14 cellular contexts compared by ENCODE assay signal in genomic region chr7:34747842-34748241, GRCh38.
DNase-seq lines count a peak whose midpoint lies in the region; ATAC-seq, FAIRE-seq and TF ChIP-seq lines count a peak whose summit lies in the region.
"Had no signal": no experiment of that assay in that cellular context is flagged by ENCODE, and none has a peak within 500 bp of the region (broad histone marks: within the 10 kb centered on the region; RNA-seq: fewer than 3 reads in every experiment).

No MANE protein-coding gene starts in this region.

- H3K27ac ChIP-seq in skeletal muscle tissue (ENCODE audit: low read depth, low read length): peak overlapping the region; percentile 40

- H3K27me3 ChIP-seq in skeletal muscle tissue (ENCODE audit: control insufficient read depth in 3 of 3, insufficient read depth in 3 of 3, low read length in 3 of 3): no peaks in the 10 kb centered on the region

- H3K4me1 ChIP-seq in skeletal muscle tissue (ENCODE audit: control insufficient read depth in 3 of 3, insufficient read depth in 3 of 3, low read length in 3 of 3): peaks cover 5 to 7% (median 5%) of the 10 kb centered on the region in 3 donors

- peaks cover 10 to 24% of the 10 kb centered on the region in 2 donors for H3K27me3 Mint-ChIP-seq in natural killer cell treated with Interleukin-12 subunit alpha and Interleukin-12 subunit beta and Interleukin-15 and Interleukin-18, amount 100 ng/mL, for 72 hours

- no peak overlapping the region for H3K4me3 Mint-ChIP-seq in natural killer cell treated with Interleukin-12 subunit alpha and Interleukin-12 subunit beta and Interleukin-15 and Interleukin-18, amount 100 ng/mL, for 72 hours
- H3K4me3 Mint-ChIP-seq: activated T-cell treated with anti-CD3 and anti-CD28 coated beads, Interleukin-2, amount 50 U/mL, for 24 hours; central memory CD8-positive, alpha-beta T cell had no signal

- TF ChIP-seq POLR2A in GM12892 (IDR thresholded peaks at IDR 0.05; ENCODE audit: low read depth, low read length): no peak

- H3K36me3 Mint-ChIP-seq in natural killer cell treated with Interleukin-12 subunit alpha and Interleukin-12 subunit beta and Interleukin-15 and Interleukin-18, amount 100 ng/mL, for 72 hours: peaks cover 7% of the 10 kb centered on the region

- H3K9ac ChIP-seq in skeletal muscle tissue (ENCODE audit: low read depth in 1 of 3, low read length in 3 of 3): peak overlapping the region in 1 of 3 donors; percentile 40

- H3K4me1 Mint-ChIP-seq in natural killer cell treated with Interleukin-12 subunit alpha and Interleukin-12 subunit beta and Interleukin-15 and Interleukin-18, amount 100 ng/mL, for 72 hours (ENCODE audit: low read depth in 2 of 2): no peaks in the 10 kb centered on the region
- H3K4me1 Mint-ChIP-seq: central memory CD8-positive, alpha-beta T cell had no signal

- H3K9me3 ChIP-seq in skeletal muscle tissue (ENCODE audit: control insufficient read depth in 3 of 3, low read length in 3 of 3): no peaks in the 10 kb centered on the region

- no peak for ATAC-seq in natural killer cell treated with Interleukin-12 subunit alpha and Interleukin-12 subunit beta and Interleukin-15 and Interleukin-18, amount 100 ng/mL, for 72 hours

- H3K9me3 Mint-ChIP-seq in natural killer cell treated with Interleukin-12 subunit alpha and Interleukin-12 subunit beta and Interleukin-15 and Interleukin-18, amount 100 ng/mL, for 72 hours: no peaks in the 10 kb centered on the region
- H3K9me3 Mint-ChIP-seq: activated T-cell treated with anti-CD3 and anti-CD28 coated beads, Interleukin-2, amount 50 U/mL, for 24 hours had no signal

- peak; percentile 82 for DNase-seq in DMS 273 (lab: John Stamatoyannopoulos, UW; ENCODE audit: unreplicated experiment)
- DNase-seq in DMS 273 treated with DMSO at 0.1 percent for 48 hours (lab: John Stamatoyannopoulos, UW): no peak
- peak; percentile 92 to 93 for DNase-seq in NCI-H446 (lab: John Stamatoyannopoulos, UW)
- peak; percentile 18 to 25 for DNase-seq in dermis microvascular lymphatic vessel endothelial cell (ENCODE audit: low read depth in 2 of 2)
- DNase-seq in natural killer cell treated with Interleukin-12 subunit alpha and Interleukin-12 subunit beta and Interleukin-15 and Interleukin-18, amount 100 ng/mL, for 72 hours (ENCODE audit: low spot score): no peak
- DNase-seq in GM12892 (ENCODE audit: insufficient read length): no peak
- no peak for DNase-seq in OCI-M1 (lab: John Stamatoyannopoulos, UW)
- DNase-seq: activated T-cell treated with anti-CD3 and anti-CD28 coated beads, Interleukin-2, amount 50 U/mL, for 24 hours; foreskin melanocyte; NK-92 treated with Interleukin-12 subunit alpha and Interleukin-12 subunit beta, amount 100 ng/mL, for 24 hours had no signal

- FAIRE-seq in GM12892 (lab: Jason Lieb, UNC): no peak
- FAIRE-seq: A204.1 had no signal

- peak overlapping the region in 1 of 3 donors; percentile 13 for H3K4me3 ChIP-seq in skeletal muscle tissue (ENCODE audit: low read length in 3 of 3)

- no peak overlapping the region for H3K27ac Mint-ChIP-seq in natural killer cell treated with Interleukin-12 subunit alpha and Interleukin-12 subunit beta and Interleukin-15 and Interleukin-18, amount 100 ng/mL, for 72 hours
- H3K27ac Mint-ChIP-seq: activated T-cell treated with anti-CD3 and anti-CD28 coated beads, Interleukin-2, amount 50 U/mL, for 24 hours; HFFc6 had no signal

- H3K36me3 ChIP-seq in skeletal muscle tissue (ENCODE audit: control insufficient read depth in 3 of 3, insufficient read depth in 3 of 3, low read length in 3 of 3): no peaks in the 10 kb centered on the region

Comparison
In these comparisons a context has a peak if more than half of its experiments do, and no peak if none do; other contexts are left out.
1. DNase-seq: peak in DMS 273 (single experiment), NCI-H446 (2 of 2) and dermis microvascular lymphatic vessel endothelial cell (2 of 2); none in DMS 273 treated with DMSO at 0.1 percent for 48 hours (single experiment), natural killer cell treated with Interleukin-12 subunit alpha and Interleukin-12 subunit beta and Interleukin-15 and Interleukin-18, amount 100 ng/mL, for 72 hours (single experiment), GM12892 (single experiment) and OCI-M1 (single experiment).